7 cellular contexts compared by ENCODE assay signal in the genomic region with DNA sequence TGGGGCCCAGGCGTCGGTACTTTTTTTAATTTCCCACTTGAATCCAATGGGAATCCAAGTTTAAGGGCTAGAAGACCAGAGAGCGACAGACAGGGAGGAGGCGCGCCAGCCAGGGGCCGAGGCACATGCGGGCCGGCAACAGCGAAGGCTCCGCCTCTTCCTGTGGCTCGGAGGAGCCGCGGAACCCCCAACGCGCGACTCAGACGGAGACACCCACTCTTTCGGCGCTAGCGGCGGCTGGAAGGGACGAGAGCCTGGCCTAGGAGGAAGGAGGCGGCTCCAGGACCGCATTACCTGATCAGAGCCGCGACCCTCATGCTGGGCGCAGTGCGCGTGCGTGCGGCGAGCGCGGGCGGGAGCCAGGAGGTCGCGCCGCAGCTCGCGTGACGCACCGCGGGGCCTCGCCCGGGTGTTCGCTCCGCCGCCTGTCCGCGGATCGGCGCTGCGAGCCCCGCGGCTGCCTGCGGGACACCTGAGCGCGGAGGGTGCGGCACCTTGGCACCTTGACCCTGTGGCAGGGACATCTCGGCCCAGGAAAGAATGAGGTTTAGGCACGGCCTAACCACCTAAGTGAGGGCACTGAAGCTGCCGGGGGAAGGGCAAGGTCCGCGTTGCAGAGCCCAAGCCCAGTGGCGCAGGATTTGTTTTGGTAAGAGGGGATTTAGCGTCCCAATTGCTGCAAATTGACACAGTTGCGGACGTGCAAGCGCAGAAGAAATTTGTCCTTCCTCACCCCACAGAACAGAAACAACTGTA. TPM values are rescaled to one million over a fixed set of nuclear protein-coding genes. Genes with fewer than 3 reads are reported as not detected.
A peak's percentile ranks its signal among the peaks of the same experiment; 100 is the strongest.
DNase-seq lines count a peak whose midpoint lies in the region; ATAC-seq and TF ChIP-seq lines count a peak whose summit lies in the region.

DPH6 (minus strand) TSS at position 341 of the 756 bp plus-strand sequence; CDS start at position 317, 24 bp downstream.

- H3K4me1 ChIP-seq in sigmoid colon = peaks cover 0 to 19% (median 15%) of the 10 kb centered on the region in 4 donors

- intact Hi-C loops in sigmoid colon (cut with DNase I) = loop anchor here (5.0 to 10.0 kb wide), 5 partner anchors 241 to 1589 kb away; partner anchors contain the start of genes LPCAT4, SLC12A6 and ZNF770

- no peaks in the 10 kb centered on the region for H3K36me3 ChIP-seq in sigmoid colon

- H3K27ac ChIP-seq in sigmoid colon = peak within 1 kb of the TSS; percentile 94 to 97 (median 96)

- peak; percentile 87 for ATAC-seq in GM18505 (IDR thresholded peaks at IDR 0.05; ENCODE audit: unreplicated experiment)
- peak; percentile 83 for ATAC-seq in HG02884 (IDR thresholded peaks at IDR 0.05; ENCODE audit: unreplicated experiment)

- 0% methylated on average over 69 of the region's 69 CpGs for whole genome bisulfite sequencing in sigmoid colon, 2 donors

- TF ChIP-seq EP300 in sigmoid colon (IDR thresholded peaks at IDR 0.05) = no peak

- TF ChIP-seq POLR2A in GM18505 (IDR thresholded peaks at IDR 0.05; ENCODE audit: borderline replicate concordance, extremely low read depth, insufficient read depth, insufficient read length) = peak; percentile 85
- TF ChIP-seq POLR2A in sigmoid colon (IDR thresholded peaks at IDR 0.05) = peak in 1 of 2 donors; percentile 29

- no peak for TF ChIP-seq CTCF in sigmoid colon (IDR thresholded peaks at IDR 0.05)

- peak within 1 kb of the TSS; percentile 68 to 76 (median 74) for H3K4me3 ChIP-seq in sigmoid colon

- H3K27me3 ChIP-seq in sigmoid colon = no peaks in the 10 kb centered on the region

- H3K9me3 ChIP-seq in sigmoid colon = no peaks in the 10 kb centered on the region

- DNase-seq in NCI-H146 treated with DMSO at 0.1 percent for 48 hours (lab: John Stamatoyannopoulos, UW; ENCODE audit: unreplicated experiment) (peak; percentile 44), T-helper 9 cell (peak; percentile 68), astrocyte of the hippocampus (ENCODE audit: low read depth, low spot score) (peak; percentile 91), iPS DF 19.7 (ENCODE audit: low read depth, low spot score) (peak; percentile 40), sigmoid colon (peak; percentile 90)

RNA-seq across cellular contexts. Expression of gene DPH6, which starts in this region (rescaled TPM):
- total RNA-seq in sigmoid colon = 10 to 100 TPM in 3 of 4 donors, 1 to 10 TPM in 1; 9.6 to 13.2 (median 10.5) TPM
- 1 to 10 TPM; 3.6 to 6.1 (median 4.2) TPM for polyA plus RNA-seq in sigmoid colon

Comparison
In these comparisons a context has a peak if more than half of its experiments do, and no peak if none do; other contexts are left out.
1. Peak in every context shown above with its lines: DNase-seq, ATAC-seq, H3K4me3 ChIP-seq and H3K27ac ChIP-seq.
2. DNase-seq: peak in every context shown above with its lines; median percentile 91 in astrocyte of the hippocampus; 90 in sigmoid colon; 68 in T-helper 9 cell; 44 in NCI-H146 treated with DMSO at 0.1 percent for 48 hours; 40 in iPS DF 19.7.